38 cellular contexts compared by ENCODE assay signal in the genomic region with DNA sequence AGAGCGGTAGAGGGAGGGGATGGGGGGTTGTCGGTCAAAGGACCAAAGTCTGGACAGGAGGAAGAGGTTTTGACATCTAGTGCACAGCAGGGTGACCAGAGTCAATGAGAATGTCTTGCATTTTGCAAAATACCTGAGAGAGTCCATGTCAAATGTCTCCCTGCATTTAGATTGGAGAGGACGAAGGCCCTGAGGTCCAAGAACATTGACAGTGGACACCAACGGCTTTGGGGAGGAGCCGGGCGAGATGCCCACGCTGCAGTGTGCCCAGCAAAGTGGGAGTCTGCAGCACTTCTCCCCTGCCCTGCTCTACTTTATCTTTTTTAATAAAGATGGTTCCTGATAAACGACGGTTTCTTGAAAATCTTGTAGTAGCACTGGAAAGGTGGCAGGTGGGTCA.
"Had no signal": no experiment of that assay in that cellular context is flagged by ENCODE, and none has a peak within 500 bp of the region (broad histone marks: within the 10 kb centered on the region; RNA-seq: fewer than 3 reads in every experiment).

No MANE protein-coding gene starts in this region.

- H3K4me3 ChIP-seq: Peyer's patch had no signal

- DNase-seq: activated B cell treated with CpG ODN at 0.5 μM for 24 hours; activated CD4-positive, alpha-beta T cell treated with anti-CD3 and anti-CD28 coated beads for 48 hours; activated CD4-positive, CD25-positive, alpha-beta regulatory T cell treated with anti-CD3 and anti-CD28 coated beads, Interleukin-2, amount 50 U/mL, for 72 hours; activated CD8-positive, alpha-beta memory T cell treated with anti-CD3 and anti-CD28 coated beads, Interleukin-2, amount 50 U/mL, for 4 hours; activated CD8-positive, alpha-beta T cell treated with anti-CD3 and anti-CD28 coated beads, Interleukin-2, amount 10 ng/mL, durations not matched to agents 7 days and 5 days; activated naive CD4-positive, alpha-beta T cell treated with anti-CD3 and anti-CD28 coated beads, Interleukin-2, amount 10 ng/mL, durations not matched to agents 7 days and 5 days; activated naive CD8-positive, alpha-beta T cell treated with anti-CD3 and anti-CD28 coated beads, Interleukin-2, amount 50 U/mL, for 24 hours; activated T-cell treated with anti-CD3 and anti-CD28 coated beads, Interleukin-2, amount 50 U/mL, for 72 hours; anterior cingulate cortex; caudate nucleus; Karpas-422; KBM-7; MM.1S; MV-4-11; NCI-H1092; NCI-H1436 treated with DMSO at 0.1 percent for 48 hours; NCI-H1694 treated with DMSO at 0.1 percent for 48 hours; NCI-H2029; NCI-H2107; NCI-H2171; NCI-H510A; NCI-H526; NCI-H748 treated with DMSO at 0.1 percent for 48 hours; NK-92 treated with Interleukin-12 subunit alpha and Interleukin-12 subunit beta, amount 100 ng/mL, for 24 hours; PC-3; SIG-M5; T-cell; T-helper 2 cell; T-helper 9 cell had no signal

- H3K27me3 Mint-ChIP-seq: activated naive CD8-positive, alpha-beta T cell treated with anti-CD3 and anti-CD28 coated beads, Interleukin-2, amount 50 U/mL, for 24 hours; T-cell had no signal

- H3K27me3 ChIP-seq: Peyer's patch had no signal

- H3K4me1 Mint-ChIP-seq: activated B cell treated with CpG ODN at 0.5 μM for 24 hours; activated naive CD8-positive, alpha-beta T cell treated with anti-CD3 and anti-CD28 coated beads, Interleukin-2, amount 50 U/mL, for 24 hours; brain had no signal

- H3K4me3 Mint-ChIP-seq: activated B cell treated with CpG ODN at 0.5 μM for 24 hours; activated CD8-positive, alpha-beta T cell treated with anti-CD3 and anti-CD28 coated beads, Interleukin-2, amount 10 ng/mL, durations not matched to agents 7 days and 5 days; activated naive CD4-positive, alpha-beta T cell treated with anti-CD3 and anti-CD28 coated beads, Interleukin-2, amount 10 ng/mL, durations not matched to agents 7 days and 5 days; activated naive CD8-positive, alpha-beta T cell; activated naive CD8-positive, alpha-beta T cell treated with anti-CD3 and anti-CD28 coated beads, Interleukin-2, amount 50 U/mL, for 24 hours; activated T-cell treated with anti-CD3 and anti-CD28 coated beads, Interleukin-2, amount 50 U/mL, for 72 hours; brain; IgD-negative memory B cell; T-cell had no signal

- H3K27ac ChIP-seq: Peyer's patch, RWPE1, VCaP had no signal

- H3K36me3 Mint-ChIP-seq: activated naive CD4-positive, alpha-beta T cell treated with anti-CD3 and anti-CD28 coated beads, Interleukin-2, amount 10 ng/mL, durations not matched to agents 7 days and 5 days; activated naive CD8-positive, alpha-beta T cell; brain; IgD-negative memory B cell; T-cell had no signal

- H3K9me3 ChIP-seq: Peyer's patch had no signal

- H3K9me3 Mint-ChIP-seq: activated naive CD8-positive, alpha-beta T cell treated with anti-CD3 and anti-CD28 coated beads, Interleukin-2, amount 50 U/mL, for 24 hours; activated T-cell treated with anti-CD3 and anti-CD28 coated beads, Interleukin-2, amount 50 U/mL, for 72 hours; activated T-helper 2 cell treated with anti-CD3 and anti-CD28 coated beads, Interferon-gamma antibody, Interleukin-2, Interleukin-4, amounts not matched to agents 10 μg/mL and 5 μg/mL and 100 μg/mL, durations not matched to agents 14 hours and 24 hours and 36 hours; brain; T-cell had no signal

- H3K4me1 ChIP-seq: Peyer's patch had no signal

- H3K36me3 ChIP-seq: Peyer's patch had no signal

- H3K27ac Mint-ChIP-seq: activated B cell treated with CpG ODN at 0.5 μM for 24 hours; activated CD8-positive, alpha-beta T cell treated with anti-CD3 and anti-CD28 coated beads, Interleukin-2, amount 10 ng/mL, durations not matched to agents 7 days and 5 days; activated naive CD4-positive, alpha-beta T cell treated with anti-CD3 and anti-CD28 coated beads, Interleukin-2, amount 10 ng/mL, durations not matched to agents 7 days and 5 days; activated naive CD8-positive, alpha-beta T cell; activated naive CD8-positive, alpha-beta T cell treated with anti-CD3 and anti-CD28 coated beads, Interleukin-2, amount 50 U/mL, for 24 hours; activated T-cell treated with anti-CD3 and anti-CD28 coated beads, Interleukin-2, amount 50 U/mL, for 72 hours; activated T-helper 2 cell treated with anti-CD3 and anti-CD28 coated beads, Interferon-gamma antibody, Interleukin-2, Interleukin-4, amounts not matched to agents 10 μg/mL and 5 μg/mL and 100 μg/mL, durations not matched to agents 14 hours and 24 hours and 36 hours; brain; IgD-negative memory B cell; T-cell had no signal

- ATAC-seq: activated CD8-positive, alpha-beta T cell treated with anti-CD3 and anti-CD28 coated beads, Interleukin-2, amount 10 ng/mL, durations not matched to agents 7 days and 5 days; activated naive CD8-positive, alpha-beta T cell treated with anti-CD3 and anti-CD28 coated beads, Interleukin-2, amount 50 U/mL, for 24 hours; activated T-cell treated with anti-CD3 and anti-CD28 coated beads, Interleukin-2, amount 50 U/mL, for 72 hours; PC-3; Right ventricle myocardium inferior; SK-N-SH treated with all-trans-retinoic acid at 6 μM for 48 hours; T-cell had no signal
